In genomic region chr19:7292352-7292949, GRCh38 we compare ENCODE assay signal across 9 cellular contexts. TPM values are rescaled to one million over a fixed set of nuclear protein-coding genes. Genes with fewer than 3 reads are reported as not detected.
A peak's percentile ranks its signal among the peaks of the same experiment; 100 is the strongest.
DNase-seq lines count a peak whose midpoint lies in the region; ATAC-seq lines count a peak whose summit lies in the region.
"Had no signal": no experiment of that assay in that cellular context is flagged by ENCODE, and none has a peak within 500 bp of the region (broad histone marks: within the 10 kb centered on the region; RNA-seq: fewer than 3 reads in every experiment).

No MANE protein-coding gene starts in this region.

- H3K36me3 ChIP-seq in GM23248 (ENCODE audit: low read depth) (no peaks in the 10 kb centered on the region), SK-N-MC (ENCODE audit: insufficient read depth, low read length) (no peaks in the 10 kb centered on the region), iPS-18a (ENCODE audit: control insufficient read depth, low read depth, low read length) (no peaks in the 10 kb centered on the region)

- H3K79me2 ChIP-seq in GM23248 (ENCODE audit: insufficient read depth), result peaks cover 5% of the 10 kb centered on the region; the same call in 1 of the 2 replicates

- no peak for ATAC-seq in stimulated activated memory B cell treated with anti-CD40 and anti-IgM and Interleukin-4, amounts not matched to agents 10 μg/mL and 1 μg/mL and 100 μg/mL, for 72 hours

- H3K4me2 ChIP-seq in GM23248 (ENCODE audit: unreplicated experiment), result peak overlapping the region; percentile 88

- H3K4me1 Mint-ChIP-seq in stimulated activated memory B cell treated with anti-CD40 and anti-IgM and Interleukin-4, amounts not matched to agents 10 μg/mL and 1 μg/mL and 100 μg/mL, for 72 hours, result peaks cover 56% of the 10 kb centered on the region

- H3K27me3 Mint-ChIP-seq in stimulated activated memory B cell treated with anti-CD40 and anti-IgM and Interleukin-4, amounts not matched to agents 10 μg/mL and 1 μg/mL and 100 μg/mL, for 72 hours, result peaks cover 43% of the 10 kb centered on the region

- H3K27ac ChIP-seq in GM23248 (no peak overlapping the region), SK-N-MC (no peak overlapping the region), iPS-18a (ENCODE audit: low read length) (no peak overlapping the region)

- H3K4me1 ChIP-seq in GM23248 (ENCODE audit: insufficient read depth) (no peaks in the 10 kb centered on the region), iPS-18a (ENCODE audit: control insufficient read depth, low read depth, low read length) (peaks cover 4% of the 10 kb centered on the region)

- H3K27me3 ChIP-seq in GM23248 (replicated peaks; ENCODE audit: insufficient read depth), result no peaks in the 10 kb centered on the region
- peaks cover 20% of the 10 kb centered on the region for H3K27me3 ChIP-seq in iPS-18a (ENCODE audit: control insufficient read depth, insufficient read depth, low read length)

- 0 out of 2 replicates have a peak overlapping the region, but pooled peaks have one; percentile 88 for H3K9ac ChIP-seq in GM23248
- H3K9ac ChIP-seq in SK-N-MC (ENCODE audit: insufficient read length), result no peak overlapping the region
- H3K9ac ChIP-seq in iPS-18a (ENCODE audit: low read length), result no peak overlapping the region

- DNase-seq in GM23248 (no peak), SK-N-MC (ENCODE audit: low read depth, low spot score) (no peak), COLO829 (ENCODE audit: low spot score) (no peak), mucosa of gallbladder (ENCODE audit: low spot score) (no peak), NOMO-1 treated with dmso at 0.1 percent for 144 hours (lab: John Stamatoyannopoulos, UW; ENCODE audit: unreplicated experiment) (no peak)
- DNase-seq: activated CD4-positive, alpha-beta T cell treated with anti-CD3 and anti-CD28 coated beads for 1 hour; NCI-H1436 had no signal

- H3F3A ChIP-seq in GM23248 (ENCODE audit: insufficient read depth), result no peaks in the 10 kb centered on the region

- 76 to 82% methylated on average over 12 of the region's 12 CpGs for WGBS in GM23248 (ENCODE audit: low coverage in 1 of 2, low lambda C conversion rate in 2 of 2, missing lambda C conversion rate in 2 of 2), 2 experiments

- H3K4me3 ChIP-seq in GM23248, result peak overlapping the region; percentile 78; the same call in 1 of the 2 replicates
- H3K4me3 ChIP-seq in SK-N-MC, result peak overlapping the region; percentile 86
- H3K4me3 ChIP-seq in iPS-18a (ENCODE audit: low read length), result peak overlapping the region; percentile 61

- in situ Hi-C loops in GM23248 (cut with MboI), result no loop called here

- no peak overlapping the region for H2AFZ ChIP-seq in GM23248

- no peaks in the 10 kb centered on the region for H3K9me3 Mint-ChIP-seq in stimulated activated memory B cell treated with anti-CD40 and anti-IgM and Interleukin-4, amounts not matched to agents 10 μg/mL and 1 μg/mL and 100 μg/mL, for 72 hours

- H3K36me3 Mint-ChIP-seq in stimulated activated memory B cell treated with anti-CD40 and anti-IgM and Interleukin-4, amounts not matched to agents 10 μg/mL and 1 μg/mL and 100 μg/mL, for 72 hours, result no peaks in the 10 kb centered on the region

- no peaks in the 10 kb centered on the region for H3K9me3 ChIP-seq in GM23248 (ENCODE audit: low read depth)
- no peaks in the 10 kb centered on the region for H3K9me3 ChIP-seq in SK-N-MC (ENCODE audit: low read depth, low read length)
- no peaks in the 10 kb centered on the region for H3K9me3 ChIP-seq in iPS-18a (ENCODE audit: control insufficient read depth, low read depth, low read length)

- no peaks in the 10 kb centered on the region for H3K9me2 ChIP-seq in GM23248 (ENCODE audit: insufficient read depth)

- peak overlapping the region; percentile 4 for H3K27ac Mint-ChIP-seq in stimulated activated memory B cell treated with anti-CD40 and anti-IgM and Interleukin-4, amounts not matched to agents 10 μg/mL and 1 μg/mL and 100 μg/mL, for 72 hours

- H3K4me3 Mint-ChIP-seq in stimulated activated memory B cell treated with anti-CD40 and anti-IgM and Interleukin-4, amounts not matched to agents 10 μg/mL and 1 μg/mL and 100 μg/mL, for 72 hours, result peak overlapping the region; percentile 57

- H4K20me1 ChIP-seq in GM23248 (ENCODE audit: insufficient read depth), result no peaks in the 10 kb centered on the region

RNA-seq across cellular contexts. Expression of gene INSR, which starts 1.8 kb away (rescaled TPM):
- 11.7 and 13.0 TPM in 2 replicates for total RNA-seq in GM23248 (2014; rRNA removed; shearing (Covaris generic))
- 5.8 and 6.2 TPM in 2 replicates for polyA plus RNA-seq in GM23248 (2016; fragmentation: Nextera tagmentation; extraction: Ambion mirVana)
- 90.7 TPM for total RNA-seq in mucosa of gallbladder

RNA-seq across cellular contexts. Expression of gene ARHGEF18, which starts 56.3 kb away (rescaled TPM):
- total RNA-seq in GM23248 (2014; rRNA removed; shearing (Covaris generic)), result 23.3 and 33.8 TPM in 2 replicates
- polyA plus RNA-seq in GM23248 (2016; fragmentation: Nextera tagmentation; extraction: Ambion mirVana), result 9.5 and 10.6 TPM in 2 replicates
- 91.3 TPM for total RNA-seq in mucosa of gallbladder
